ENCODE assay signal across 34 cellular contexts in the genomic region with DNA sequence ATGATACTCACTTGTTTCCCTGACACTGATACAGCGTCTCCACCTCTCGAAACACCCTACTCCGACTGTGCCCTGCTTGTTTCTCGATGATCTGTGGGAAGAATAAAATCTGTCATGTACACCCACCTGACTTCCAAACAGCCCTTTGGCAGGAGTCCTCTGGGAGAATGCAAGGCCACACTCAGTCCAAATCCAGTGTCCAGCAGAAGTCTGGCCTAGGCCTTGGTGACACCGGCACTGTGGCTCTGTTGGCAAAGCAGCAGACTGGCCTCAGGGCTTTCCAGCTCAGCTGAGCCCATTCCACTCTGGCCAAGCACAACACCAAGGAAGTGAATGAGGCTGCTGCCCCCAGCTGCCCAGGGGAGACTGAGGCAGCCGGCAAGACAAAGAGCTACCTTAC. TPM values are rescaled to one million over a fixed set of nuclear protein-coding genes. Genes with fewer than 3 reads are reported as not detected.
"Had no signal": no experiment of that assay in that cellular context is flagged by ENCODE, and none has a peak within 500 bp of the region (broad histone marks: within the 10 kb centered on the region; RNA-seq: fewer than 3 reads in every experiment).

No MANE protein-coding gene starts in this region.

- DNase-seq: activated CD4-positive, alpha-beta T cell treated with anti-CD3 and anti-CD28 coated beads for 48 hours; activated CD4-positive, alpha-beta T cell treated with anti-CD3 and anti-CD28 coated beads, Interleukin-2, amount 50 U/mL, for 48 hours; activated CD8-positive, alpha-beta memory T cell treated with anti-CD3 and anti-CD28 coated beads, Interleukin-2, amount 50 U/mL, for 48 hours; activated gamma-delta T cell treated with Interleukin-2 at 50 U/mL for 16 hours; activated naive CD4-positive, alpha-beta T cell treated with anti-CD3 and anti-CD28 coated beads, Interleukin-2, amount 50 U/mL, for 16 hours; activated T-cell treated with anti-CD3 and anti-CD28 coated beads, Interleukin-2, amount 50 U/mL, for 24 hours; amniotic stem cell; central memory CD4-positive, alpha-beta T cell; effector CD8-positive, alpha-beta T cell; esophagus squamous epithelium; foreskin melanocyte; heart right ventricle; left lung; lower lobe of right lung; mucosa of descending colon; ovary; retina; sigmoid colon; small intestine; stimulated activated naive CD4-positive, alpha-beta T cell; testis; transverse colon had no signal

- ATAC-seq: heart right ventricle; left lung; lower lobe of right lung; mucosa of descending colon; natural killer cell treated with Interleukin-12 subunit alpha and Interleukin-12 subunit beta and Interleukin-15 and Interleukin-18, amount 100 ng/mL, for 72 hours had no signal

- H3K27ac ChIP-seq: breast epithelium, epithelial cell of prostate, esophagus squamous epithelium, left lung, lower lobe of right lung, ovary, prostate gland, sigmoid colon, testis, transverse colon had no signal

- H3K9me3 ChIP-seq: breast epithelium, esophagus squamous epithelium, heart right ventricle, left lung, lower lobe of right lung, mucosa of descending colon, ovary, prostate gland, sigmoid colon, testis, transverse colon had no signal

- H3K36me3 ChIP-seq: ovary, prostate gland had no signal

- H3K27me3 ChIP-seq: breast epithelium, esophagus squamous epithelium, heart right ventricle, left lung, ovary, sigmoid colon, testis, transverse colon had no signal

- H3K4me3 ChIP-seq: breast epithelium, esophagus squamous epithelium, heart right ventricle, left lung, lower lobe of right lung, mucosa of descending colon, ovary, prostate gland, sigmoid colon, testis, transverse colon had no signal

- H3K4me1 ChIP-seq: breast epithelium, prostate gland, testis, transverse colon had no signal

- FAIRE-seq: colon, endometrium, small intestine, urothelium cell line had no signal

RNA-seq across cellular contexts. Expression of a gene that starts 25.1 kb away (rescaled TPM):
- total RNA-seq: activated CD8-positive, alpha-beta memory T cell treated with anti-CD3 and anti-CD28 coated beads for 36 hours; breast epithelium; dermis microvascular lymphatic vessel endothelial cell; esophagus squamous epithelium; glomerular endothelial cell; heart right ventricle; left lung; lower lobe of right lung; mesenteric fat pad; mucosa of descending colon; myocyte; natural killer cell treated with Interleukin-12 subunit alpha and Interleukin-12 subunit beta and Interleukin-15 and Interleukin-18, amount 100 ng/mL, for 72 hours; prostate gland; sigmoid colon; transverse colon had no signal
- polyA plus RNA-seq: heart right ventricle, ovary, sigmoid colon, small intestine had no signal
